Comparison of ENCODE assay signal across 20 cellular contexts in the genomic region with DNA sequence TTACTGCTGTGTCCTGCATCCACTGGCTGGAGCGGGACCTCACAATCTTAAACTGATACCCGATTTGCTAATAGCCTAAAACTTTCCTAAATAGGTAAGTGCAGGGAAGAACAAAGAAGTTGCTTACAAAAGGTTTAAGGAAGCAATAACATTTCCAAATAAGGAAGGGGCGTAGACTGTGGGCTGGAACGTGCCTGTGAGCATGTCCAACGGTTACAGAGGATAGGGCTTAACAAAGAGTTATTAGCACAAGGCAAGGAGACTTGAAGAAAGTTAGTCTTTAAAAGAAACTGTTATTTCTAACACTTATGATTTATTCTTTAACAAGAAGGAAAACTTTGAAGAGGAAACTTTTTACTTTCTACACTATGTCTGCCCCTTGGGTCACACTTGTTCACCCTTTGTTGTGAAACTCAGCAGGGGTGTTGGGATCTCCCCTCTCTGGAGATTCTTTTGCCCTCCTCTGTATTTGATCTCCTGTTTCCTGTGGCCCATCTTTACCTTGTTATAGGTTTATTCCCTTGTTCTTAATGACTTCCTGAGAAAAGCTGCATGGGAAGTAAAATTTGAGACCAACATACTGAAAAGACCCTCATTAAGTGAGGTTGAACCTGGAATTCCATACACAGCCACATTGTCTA. TPM values are rescaled to one million over a fixed set of nuclear protein-coding genes. Genes with fewer than 3 reads are reported as not detected.
DNase-seq lines count a peak whose midpoint lies in the region; ATAC-seq and TF ChIP-seq lines count a peak whose summit lies in the region.
"Had no signal": no experiment of that assay in that cellular context is flagged by ENCODE, and none has a peak within 500 bp of the region (broad histone marks: within the 10 kb centered on the region; RNA-seq: fewer than 3 reads in every experiment).

No MANE protein-coding gene starts in this region.

- peak overlapping the region in 2 of 11 experiments; percentile 18 to 57; a peak in 3 of 22 replicates for H3K27ac ChIP-seq in BLaER1 treated with 17β-estradiol and CSF1 and Interleukin-3, amounts not matched to agents 10 nM and 100 nM
- H3K27ac ChIP-seq in HUES48 (ENCODE audit: low read depth, low read length) (peak overlapping the region; percentile 64), upper lobe of right lung (no peak overlapping the region)
- H3K27ac ChIP-seq: body of pancreas, heart left ventricle had no signal

- H3K9me3 Mint-ChIP-seq in activated T-helper 17 cell treated with anti-CD3 and anti-CD28 coated beads, Interleukin-2, amount 50 U/mL, for 72 hours, result no peaks in the 10 kb centered on the region
- H3K9me3 Mint-ChIP-seq: dendritic cell treated with granulocyte-macrophage colony-stimulating factor and Interleukin-4, amounts not matched to agents 40 ng/mL and 50 ng/mL, for 4 days had no signal

- TF ChIP-seq CTCF in mucosa of descending colon (IDR thresholded peaks at IDR 0.05), result no peak
- no peak for TF ChIP-seq CTCF in upper lobe of right lung (IDR thresholded peaks at IDR 0.05)

- ATAC-seq in activated T-helper 17 cell treated with anti-CD3 and anti-CD28 coated beads, Interleukin-2, amount 50 U/mL, for 72 hours (replicated peaks), result no peak
- ATAC-seq in mucosa of descending colon (peak; percentile 59), upper lobe of right lung (no peak), Right ventricle myocardium superior (ENCODE audit: poor library complexity) (no peak), HG03439 (IDR thresholded peaks at IDR 0.05; ENCODE audit: unreplicated experiment) (no peak)
- ATAC-seq: body of pancreas, heart left ventricle, right cardiac atrium had no signal

- intact Hi-C loops in mucosa of descending colon (cut with DNase I, micrococcal nuclease), result no loop called here
- intact Hi-C loops in upper lobe of right lung (cut with DNase I), result no loop called here
- intact Hi-C loops in Right ventricle myocardium superior (cut with DNase I), result no loop called here

- H4K20me1 ChIP-seq in BLaER1 treated with 17β-estradiol and CSF1 and Interleukin-3, amounts not matched to agents 10 nM and 100 nM, result peaks cover 0 to 19% (median 10%) of the 10 kb centered on the region in 11 experiments; a peak in 7 of 22 replicates

- H3K27me3 ChIP-seq in BLaER1 treated with 17β-estradiol and CSF1 and Interleukin-3, amounts not matched to agents 10 nM and 100 nM, result no peaks in the 10 kb centered on the region
- no peaks in the 10 kb centered on the region for H3K27me3 ChIP-seq in HUES48 (ENCODE audit: control insufficient read depth, insufficient read depth, low read length)
- no peaks in the 10 kb centered on the region for H3K27me3 ChIP-seq in upper lobe of right lung
- H3K27me3 ChIP-seq: body of pancreas, heart left ventricle had no signal

- H3K4me3 ChIP-seq in BLaER1 treated with 17β-estradiol and CSF1 and Interleukin-3, amounts not matched to agents 10 nM and 100 nM, result no peak overlapping the region
- H3K4me3 ChIP-seq in HUES48 (ENCODE audit: low read depth, low read length), result no peak overlapping the region
- H3K4me3 ChIP-seq in mucosa of descending colon, result no peak overlapping the region
- no peak overlapping the region for H3K4me3 ChIP-seq in upper lobe of right lung
- H3K4me3 ChIP-seq: body of pancreas, heart left ventricle had no signal

- DNase-seq in mucosa of descending colon (peak; percentile 54 to 59 (median 56)), NCI-H1417 (lab: John Stamatoyannopoulos, UW) (no peak), upper lobe of right lung (no peak), Right ventricle myocardium superior (no peak)
- DNase-seq: activated CD8-positive, alpha-beta memory T cell treated with anti-CD3 and anti-CD28 coated beads, Interleukin-2, amount 10 ng/mL, durations not matched to agents 7 days and 5 days; activated gamma-delta T cell treated with Interleukin-2 at 50 U/mL for 16 hours; body of pancreas; DMS153; heart left ventricle; NCI-H2029; nucleus accumbens; right cardiac atrium; stimulated activated CD4-positive, alpha-beta T cell treated with anti-CD3 and anti-CD28 coated beads, Interleukin-2, amount 100 ng/mL, for 24 hours; SW 1271 had no signal

- peak overlapping the region; percentile 80 for H3K27ac Mint-ChIP-seq in activated T-helper 17 cell treated with anti-CD3 and anti-CD28 coated beads, Interleukin-2, amount 50 U/mL, for 72 hours
- H3K27ac Mint-ChIP-seq: dendritic cell treated with granulocyte-macrophage colony-stimulating factor and Interleukin-4, amounts not matched to agents 40 ng/mL and 50 ng/mL, for 4 days; memory B cell had no signal

- H3K4me1 Mint-ChIP-seq in activated T-helper 17 cell treated with anti-CD3 and anti-CD28 coated beads, Interleukin-2, amount 50 U/mL, for 72 hours, result peaks cover 32% of the 10 kb centered on the region

- peak overlapping the region; percentile 55 for H3K4me3 Mint-ChIP-seq in activated T-helper 17 cell treated with anti-CD3 and anti-CD28 coated beads, Interleukin-2, amount 50 U/mL, for 72 hours
- H3K4me3 Mint-ChIP-seq: dendritic cell treated with granulocyte-macrophage colony-stimulating factor and Interleukin-4, amounts not matched to agents 40 ng/mL and 50 ng/mL, for 4 days; memory B cell had no signal

- H3K36me3 Mint-ChIP-seq in activated T-helper 17 cell treated with anti-CD3 and anti-CD28 coated beads, Interleukin-2, amount 50 U/mL, for 72 hours (ENCODE audit: low read depth), result peaks cover 82% of the 10 kb centered on the region

- peak overlapping the region in 10 of 11 experiments; percentile 53 to 79 (median 66); a peak in 19 of 22 replicates for H3K4me2 ChIP-seq in BLaER1 treated with 17β-estradiol and CSF1 and Interleukin-3, amounts not matched to agents 10 nM and 100 nM

- peaks cover 0 to 6% (median 0%) of the 10 kb centered on the region in 11 experiments; a peak in 2 of 22 replicates for H3K9me3 ChIP-seq in BLaER1 treated with 17β-estradiol and CSF1 and Interleukin-3, amounts not matched to agents 10 nM and 100 nM (replicated peaks in 1 of 11)
- H3K9me3 ChIP-seq in HUES48 (ENCODE audit: control insufficient read depth, insufficient read depth, low read length) (no peaks in the 10 kb centered on the region), mucosa of descending colon (no peaks in the 10 kb centered on the region), upper lobe of right lung (no peaks in the 10 kb centered on the region)
- H3K9me3 ChIP-seq: body of pancreas, heart left ventricle had no signal

- H3K27me3 Mint-ChIP-seq in activated T-helper 17 cell treated with anti-CD3 and anti-CD28 coated beads, Interleukin-2, amount 50 U/mL, for 72 hours, result no peaks in the 10 kb centered on the region
- H3K27me3 Mint-ChIP-seq: activated CD8-positive, alpha-beta memory T cell treated with anti-CD3 and anti-CD28 coated beads, Interleukin-2, amount 10 ng/mL, durations not matched to agents 7 days and 5 days; dendritic cell treated with granulocyte-macrophage colony-stimulating factor and Interleukin-4, amounts not matched to agents 40 ng/mL and 50 ng/mL, for 4 days; memory B cell had no signal

- H3K9ac ChIP-seq in BLaER1 treated with 17β-estradiol and CSF1 and Interleukin-3, amounts not matched to agents 10 nM and 100 nM, result no peak overlapping the region
- 0 out of 2 replicates have a peak overlapping the region, but pooled peaks have one; percentile 22 for H3K9ac ChIP-seq in HUES48 (ENCODE audit: low read depth, low read length)

- peaks cover 72 to 94% (median 82%) of the 10 kb centered on the region in 11 experiments for H3K36me3 ChIP-seq in BLaER1 treated with 17β-estradiol and CSF1 and Interleukin-3, amounts not matched to agents 10 nM and 100 nM
- H3K36me3 ChIP-seq in HUES48 (ENCODE audit: control insufficient read depth, insufficient read depth, low read length) (peaks cover 53% of the 10 kb centered on the region), mucosa of descending colon (ENCODE audit: low read depth) (no peaks in the 10 kb centered on the region), upper lobe of right lung (peaks cover 33% of the 10 kb centered on the region)

- peaks cover 19 to 34% (median 31%) of the 10 kb centered on the region in 10 experiments for H3K4me1 ChIP-seq in BLaER1 treated with 17β-estradiol and CSF1 and Interleukin-3, amounts not matched to agents 10 nM and 100 nM
- peaks cover 17% of the 10 kb centered on the region for H3K4me1 ChIP-seq in HUES48 (ENCODE audit: control insufficient read depth, insufficient read depth, low read length)
- H3K4me1 ChIP-seq in mucosa of descending colon (ENCODE audit: low read depth), result peaks cover 13% of the 10 kb centered on the region
- peaks cover 6% of the 10 kb centered on the region for H3K4me1 ChIP-seq in upper lobe of right lung
- H3K4me1 ChIP-seq: body of pancreas had no signal

RNA-seq across cellular contexts. Expression of gene KAT14, which starts 28.7 kb away (rescaled TPM):
- total RNA-seq in activated T-helper 17 cell treated with anti-CD3 and anti-CD28 coated beads, Interleukin-2, amount 50 U/mL, for 72 hours, result 10 to 100 TPM; 11.3 to 11.6 TPM
- 10 to 100 TPM; 13.0 to 23.4 (median 16.6) TPM for total RNA-seq in mucosa of descending colon
- 12.5 TPM for total RNA-seq in upper lobe of right lung
- 11.6 TPM for total RNA-seq in Right ventricle myocardium superior

RNA-seq across cellular contexts. Expression of gene PET117, which starts 28.7 kb away (rescaled TPM):
- total RNA-seq in activated T-helper 17 cell treated with anti-CD3 and anti-CD28 coated beads, Interleukin-2, amount 50 U/mL, for 72 hours, result 1 to 10 TPM; 8.2 to 8.4 TPM
- total RNA-seq in mucosa of descending colon, result 10 to 100 TPM; 13.6 to 25.6 (median 14.7) TPM
- total RNA-seq in upper lobe of right lung, result 11.7 TPM
- 12.0 TPM for total RNA-seq in Right ventricle myocardium superior

Comparison
In these comparisons a context has a peak if more than half of its experiments do, and no peak if none do; other contexts are left out.
1. DNase-seq: peak in mucosa of descending colon (3 of 3); none in NCI-H1417 (0 of 3), upper lobe of right lung (single experiment) and Right ventricle myocardium superior (single experiment).